Comparison of ENCODE assay signal across 9 cellular contexts in genomic region chr6:107061125-107062020, GRCh38. TPM values are rescaled to one million over a fixed set of nuclear protein-coding genes. Genes with fewer than 3 reads are reported as not detected.
DNase-seq lines count a peak whose midpoint lies in the region; ATAC-seq and TF ChIP-seq lines count a peak whose summit lies in the region.
"Had no signal": no experiment of that assay in that cellular context is flagged by ENCODE, and none has a peak within 500 bp of the region (broad histone marks: within the 10 kb centered on the region; RNA-seq: fewer than 3 reads in every experiment).

No MANE protein-coding gene starts in this region.

- no peak for TF ChIP-seq CTCF in Peyer's patch (IDR thresholded peaks at IDR 0.05)

- no peaks in the 10 kb centered on the region for H3K9me3 ChIP-seq in iPS-18a (ENCODE audit: control insufficient read depth, low read depth, low read length)
- no peaks in the 10 kb centered on the region for H3K9me3 ChIP-seq in Peyer's patch

- ATAC-seq in GM18502 (IDR thresholded peaks at IDR 0.05; ENCODE audit: poor library complexity, unreplicated experiment) = peak; percentile 65
- peak; percentile 81 for ATAC-seq in GM21619 (IDR thresholded peaks at IDR 0.05; ENCODE audit: unreplicated experiment)
- no peak for ATAC-seq in HG03097 (IDR thresholded peaks at IDR 0.05; ENCODE audit: low FRiP score, unreplicated experiment)
- ATAC-seq: HCT116 had no signal

- peak; percentile 41 for DNase-seq in Jurkat, Clone E6-1 (ENCODE audit: low read depth, low spot score)
- DNase-seq in hypothalamus (lab: John Stamatoyannopoulos, UW) (no peak), NCI-H2107 treated with DMSO at 0.1 percent for 48 hours (lab: John Stamatoyannopoulos, UW; ENCODE audit: unreplicated experiment) (no peak), Peyer's patch (no peak)

- H3K27me3 ChIP-seq in iPS-18a (ENCODE audit: control insufficient read depth, insufficient read depth, low read length) (no peaks in the 10 kb centered on the region), Peyer's patch (no peaks in the 10 kb centered on the region)

- no peak overlapping the region for H3K4me3 ChIP-seq in Jurkat, Clone E6-1 (ENCODE audit: low read length)
- H3K4me3 ChIP-seq in iPS-18a (ENCODE audit: low read length) (peak overlapping the region; percentile 37), Peyer's patch (no peak overlapping the region)

- H3K36me3 ChIP-seq in iPS-18a (ENCODE audit: control insufficient read depth, low read depth, low read length) = no peaks in the 10 kb centered on the region
- no peaks in the 10 kb centered on the region for H3K36me3 ChIP-seq in Peyer's patch

- TF ChIP-seq POLR2A in Peyer's patch (IDR thresholded peaks at IDR 0.05) = no peak

- no peak overlapping the region for H3K27ac ChIP-seq in iPS-18a (ENCODE audit: low read length)
- no peak overlapping the region for H3K27ac ChIP-seq in Peyer's patch

- peaks cover 16% of the 10 kb centered on the region for H3K4me1 ChIP-seq in iPS-18a (ENCODE audit: control insufficient read depth, low read depth, low read length)
- peaks cover 0 to 15% (median 3%) of the 10 kb centered on the region in 4 donors for H3K4me1 ChIP-seq in Peyer's patch

- peak overlapping the region; percentile 18 for H3K9ac ChIP-seq in iPS-18a (ENCODE audit: low read length)

RNA-seq across cellular contexts. Expression of gene MTRES1, which starts 33.4 kb away (rescaled TPM):
- polyA plus RNA-seq in Jurkat, Clone E6-1 (2012; ENCODE audit: insufficient read depth, insufficient read length) = 28.7 TPM
- total RNA-seq in Peyer's patch = 10 to 100 TPM; 22.8 to 34.7 (median 31.3) TPM

RNA-seq across cellular contexts. Expression of gene BEND3, which starts 53.9 kb away (rescaled TPM):
- 2.3 TPM for polyA plus RNA-seq in Jurkat, Clone E6-1 (2012; ENCODE audit: insufficient read depth, insufficient read length)
- 1 to 10 TPM; 2.6 to 8.3 (median 6.1) TPM for total RNA-seq in Peyer's patch
